ENCODE assay signal across 8 cellular contexts in the genomic region with DNA sequence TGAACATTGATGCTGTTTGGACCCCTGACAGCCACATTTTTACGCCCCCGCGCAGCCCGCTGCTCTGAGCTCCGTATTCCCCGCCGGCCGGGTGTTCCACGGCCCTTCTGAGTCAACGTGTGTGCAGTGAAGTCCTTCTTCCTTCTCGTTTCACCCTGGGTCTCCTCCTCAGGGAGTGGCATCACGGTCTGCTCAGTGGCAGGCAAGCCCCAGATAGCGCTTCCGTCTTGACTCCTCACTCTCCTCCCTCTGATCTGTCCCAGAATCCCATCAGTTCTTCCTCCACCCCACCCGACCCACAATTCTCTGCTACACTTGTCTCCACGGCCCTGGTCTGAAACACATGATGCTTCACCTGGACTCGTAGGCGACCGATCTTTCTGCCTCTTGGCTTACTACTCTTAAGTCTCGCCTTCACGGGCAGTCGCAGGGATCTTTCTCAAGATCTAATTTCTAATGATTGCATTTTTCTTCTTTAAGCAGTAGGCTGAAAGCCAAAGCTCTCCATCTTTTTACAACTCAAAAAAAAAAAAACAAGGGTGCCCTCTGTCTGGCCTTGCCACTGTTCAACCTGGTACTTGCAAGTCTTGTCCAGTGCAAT. TPM values are rescaled to one million over a fixed set of nuclear protein-coding genes. Genes with fewer than 3 reads are reported as not detected.
DNase-seq lines count a peak whose midpoint lies in the region; ATAC-seq, FAIRE-seq and TF ChIP-seq lines count a peak whose summit lies in the region.

No MANE protein-coding gene starts in this region.

- no peak for FAIRE-seq in D721Med (lab: Jason Lieb, UNC)

- H3K4me1 ChIP-seq in GM23248 (ENCODE audit: insufficient read depth) (peaks cover 14% of the 10 kb centered on the region; the same call in 1 of the 2 replicates), PC-3 (ENCODE audit: insufficient read depth, low read length) (peaks cover 13% of the 10 kb centered on the region; the same call in 1 of the 2 replicates), iPS-15b (ENCODE audit: control insufficient read depth, insufficient read depth, low read length) (no peaks in the 10 kb centered on the region), skeletal muscle satellite cell (ENCODE audit: control insufficient read depth, insufficient read depth, low read length) (peaks cover 7% of the 10 kb centered on the region)

- H3K27ac ChIP-seq in GM23248, result peak overlapping the region; percentile 18; the same call in 1 of the 2 replicates
- peak overlapping the region; percentile 46 for H3K27ac ChIP-seq in PC-3 (ENCODE audit: low read length)

- BruUV-seq in PC-3 (replicated peaks; lab: Mats Ljungman, UMichigan), result TSS peak; percentile 22

- H3K9me2 ChIP-seq in GM23248 (ENCODE audit: insufficient read depth), result no peaks in the 10 kb centered on the region
- H3K9me2 ChIP-seq in PC-3 (replicated peaks; ENCODE audit: low read length), result no peaks in the 10 kb centered on the region

- H3K9me3 ChIP-seq in GM23248 (ENCODE audit: low read depth) (no peaks in the 10 kb centered on the region), PC-3 (ENCODE audit: low read length) (no peaks in the 10 kb centered on the region), iPS-15b (ENCODE audit: control insufficient read depth, insufficient read depth, low read length) (no peaks in the 10 kb centered on the region), skeletal muscle satellite cell (replicated peaks; ENCODE audit: low read length) (no peaks in the 10 kb centered on the region)

- intact Hi-C loops in PC-3 (cut with micrococcal nuclease), result no loop called here

- H4K20me1 ChIP-seq in GM23248 (ENCODE audit: insufficient read depth), result no peaks in the 10 kb centered on the region
- no peaks in the 10 kb centered on the region for H4K20me1 ChIP-seq in PC-3 (ENCODE audit: low read length)

- H3K4me2 ChIP-seq in GM23248 (ENCODE audit: unreplicated experiment) (peak overlapping the region; percentile 99), PC-3 (ENCODE audit: low read length) (peak overlapping the region; percentile 99), skeletal muscle satellite cell (ENCODE audit: low read length) (peak overlapping the region; percentile 96)

- DNase-seq in AG10803 (ENCODE audit: low read depth) (no peak), GM23248 (peak; percentile 71), PC-3 (no peak), amniotic stem cell (lab: John Stamatoyannopoulos, UW) (peak; percentile 12), D721Med (ENCODE audit: insufficient read length, low spot score) (no peak), cerebellar nuclear complex (lab: John Stamatoyannopoulos, UW) (no peak)

- H3K4me3 ChIP-seq in AG10803 (ENCODE audit: low read length) (peak overlapping the region; percentile 84), GM23248 (peak overlapping the region; percentile 91), PC-3 (ENCODE audit: low read length) (peak overlapping the region; percentile 76), iPS-15b (ENCODE audit: low read depth, low read length) (peak overlapping the region; percentile 80), skeletal muscle satellite cell (ENCODE audit: low read length) (peak overlapping the region; percentile 77)

- WGBS in GM23248 (ENCODE audit: low coverage in 1 of 2, low lambda C conversion rate in 2 of 2, missing lambda C conversion rate in 2 of 2), 2 experiments, result 2% methylated on average over 22 of the region's 22 CpGs

- no peaks in the 10 kb centered on the region for H3F3A ChIP-seq in GM23248 (ENCODE audit: insufficient read depth)
- H3F3A ChIP-seq in PC-3 (ENCODE audit: low read length, unreplicated experiment), result no peaks in the 10 kb centered on the region

- H3K27me3 ChIP-seq in GM23248 (replicated peaks; ENCODE audit: insufficient read depth) (no peaks in the 10 kb centered on the region), PC-3 (ENCODE audit: low read length) (no peaks in the 10 kb centered on the region), iPS-15b (ENCODE audit: control insufficient read depth, insufficient read depth, low read length) (peaks cover 8% of the 10 kb centered on the region), skeletal muscle satellite cell (ENCODE audit: control insufficient read depth, insufficient read depth, low read length) (peaks cover 50% of the 10 kb centered on the region)

- POLR2A ChIA-PET in PC-3 (lab: Charles Lee; ENCODE audit: unreplicated experiment), result interaction anchor here (0.5 kb wide), 1 partner anchor 12 kb away, joined by 6 read pairs; no protein-coding TSS in a partner anchor

- TF ChIP-seq CTCF in AG10803 (conservative IDR thresholded peaks at IDR 0.05; ENCODE audit: low read length) (no peak), PC-3 (conservative IDR thresholded peaks at IDR 0.05; ENCODE audit: low read depth, low read length) (no peak), D721Med (IDR thresholded peaks at IDR 0.05; ENCODE audit: insufficient read depth, missing control alignments) (no peak)

- CTCF ChIA-PET in PC-3 (lab: Charles Lee), result interaction anchor here (0.6 kb wide), 1 partner anchor 33 kb away, joined by 5 read pairs; no protein-coding TSS in a partner anchor

- H2AFZ ChIP-seq in GM23248 (peak overlapping the region; percentile 100), PC-3 (ENCODE audit: low read length) (peak overlapping the region; percentile 99)

- in situ Hi-C loops in GM23248 (cut with MboI), result no loop called here

- H3K79me2 ChIP-seq in GM23248 (ENCODE audit: insufficient read depth) (no peaks in the 10 kb centered on the region), PC-3 (ENCODE audit: low read length) (no peaks in the 10 kb centered on the region)

- ATAC-seq in PC-3, result peak; percentile 8; the same call in 1 of the 2 replicates

- no peaks in the 10 kb centered on the region for H3K36me3 ChIP-seq in GM23248 (ENCODE audit: low read depth)
- H3K36me3 ChIP-seq in PC-3 (ENCODE audit: low read depth, low read length), result no peaks in the 10 kb centered on the region
- no peaks in the 10 kb centered on the region for H3K36me3 ChIP-seq in iPS-15b (ENCODE audit: control insufficient read depth, insufficient read depth, low read length)
- H3K36me3 ChIP-seq in skeletal muscle satellite cell (ENCODE audit: insufficient read depth, low read length), result no peaks in the 10 kb centered on the region

- H3K9ac ChIP-seq in GM23248 (peak overlapping the region; percentile 74), PC-3 (ENCODE audit: low read length) (peak overlapping the region; percentile 70), iPS-15b (ENCODE audit: low read depth, low read length) (no peak overlapping the region), skeletal muscle satellite cell (ENCODE audit: low read depth, low read length) (peak overlapping the region; percentile 67)

RNA-seq across cellular contexts. Expression of a gene that starts 33.9 kb away (rescaled TPM):
- total RNA-seq in GM23248 (2014; rRNA removed; shearing (Covaris generic)), result 2.8 and 6.5 TPM in 2 replicates
- polyA plus RNA-seq in GM23248 (2016; fragmentation: Nextera tagmentation; extraction: Ambion mirVana), result 5.1 and 5.2 TPM in 2 replicates
- total RNA-seq in PC-3 (2014; rRNA removed), result 10.0 and 10.9 TPM in 2 replicates
- 7.0 and 8.9 TPM in 2 replicates for total RNA-seq in skeletal muscle satellite cell (2012; rRNA removed)

Comparison
In these comparisons a context has a peak if more than half of its experiments do, and no peak if none do; other contexts are left out.
1. DNase-seq: peak in GM23248 (single experiment) and amniotic stem cell (single experiment); none in AG10803 (single experiment), PC-3 (single experiment), D721Med (single experiment) and cerebellar nuclear complex (0 of 2).
2. Peak in every context shown above with its lines, with median percentiles within 50 percentile points of each other: H3K4me3 ChIP-seq and H3K4me2 ChIP-seq.